Comparison of ENCODE assay signal across 26 cellular contexts in genomic region chr17:78641243-78641642, GRCh38.
"Had no signal": no experiment of that assay in that cellular context is flagged by ENCODE, and none has a peak within 500 bp of the region (broad histone marks: within the 10 kb centered on the region; RNA-seq: fewer than 3 reads in every experiment).

No MANE protein-coding gene starts in this region.

- ATAC-seq: activated CD4-positive, CD25-positive, alpha-beta regulatory T cell treated with anti-CD3 and anti-CD28 coated beads, Interleukin-2, amount 50 U/mL, for 24 hours; gastroesophageal sphincter; left colon; stimulated activated effector memory CD8-positive, alpha-beta T cell treated with anti-CD3 and anti-CD28 coated beads, Interleukin-12 subunit alpha, Interleukin-12 subunit beta, amount 100 ng/mL, for 72 hours had no signal

- H3K9me3 Mint-ChIP-seq: activated CD4-positive, alpha-beta memory T cell treated with anti-CD3 and anti-CD28 coated beads, Interleukin-2, amount 10 ng/mL, durations not matched to agents 7 days and 5 days; activated CD4-positive, alpha-beta T cell treated with anti-CD3 and anti-CD28 coated beads, Interleukin-2, amount 10 ng/mL, durations not matched to agents 7 days and 5 days; activated T-cell treated with anti-CD3 and anti-CD28 coated beads, Interleukin-2, amount 50 U/mL, for 24 hours; nephron progenitor cell; stimulated activated effector memory CD8-positive, alpha-beta T cell treated with anti-CD3 and anti-CD28 coated beads, Interleukin-12 subunit alpha, Interleukin-12 subunit beta, amount 100 ng/mL, for 72 hours; stimulated activated naive CD8-positive, alpha-beta T cell treated with anti-CD3 and anti-CD28 coated beads, Interleukin-15, Interleukin-2, amounts not matched to agents 100 ng/mL and 50 ng/mL, for 24 hours; type B pancreatic cell had no signal

- H3K4me3 Mint-ChIP-seq: activated CD4-positive, alpha-beta memory T cell treated with anti-CD3 and anti-CD28 coated beads, Interleukin-2, amount 10 ng/mL, durations not matched to agents 7 days and 5 days; activated CD4-positive, alpha-beta T cell treated with anti-CD3 and anti-CD28 coated beads, Interleukin-2, amount 10 ng/mL, durations not matched to agents 7 days and 5 days; activated naive CD8-positive, alpha-beta T cell; activated T-cell treated with anti-CD3 and anti-CD28 coated beads, Interleukin-2, amount 50 U/mL, for 24 hours; nephron progenitor cell; stimulated activated effector memory CD8-positive, alpha-beta T cell treated with anti-CD3 and anti-CD28 coated beads, Interleukin-12 subunit alpha, Interleukin-12 subunit beta, amount 100 ng/mL, for 72 hours; stimulated activated naive CD8-positive, alpha-beta T cell treated with anti-CD3 and anti-CD28 coated beads, Interleukin-15, Interleukin-2, amounts not matched to agents 100 ng/mL and 50 ng/mL, for 24 hours; type B pancreatic cell had no signal

- H3K4me1 ChIP-seq: gastroesophageal sphincter had no signal

- H2AFZ ChIP-seq: hepatocyte had no signal

- DNase-seq: activated CD4-positive, alpha-beta memory T cell treated with anti-CD3 and anti-CD28 coated beads, Interleukin-2, amount 10 ng/mL, durations not matched to agents 7 days and 5 days; activated CD4-positive, alpha-beta T cell treated with anti-CD3 and anti-CD28 coated beads, Interleukin-2, amount 10 ng/mL, durations not matched to agents 7 days and 5 days; activated CD8-positive, alpha-beta memory T cell treated with anti-CD3 and anti-CD28 coated beads, Interleukin-2, amount 50 U/mL, for 48 hours; activated T-cell treated with anti-CD3 and anti-CD28 coated beads, Interleukin-2, amount 50 U/mL, for 24 hours; anterior cingulate cortex; effector memory CD4-positive, alpha-beta T cell; kidney; left colon; mammary epithelial cell; nephron progenitor cell; ovary; stimulated activated CD4-positive, alpha-beta T cell treated with anti-CD3 and anti-CD28 coated beads, Interleukin-4, amount 100 ng/mL, for 24 hours; T-helper 1 cell; T1000; WERI-Rb-1 had no signal

- H3K9me3 ChIP-seq: gastroesophageal sphincter, ovary, right atrium auricular region, thoracic aorta had no signal

- H3K79me2 ChIP-seq: hepatocyte had no signal

- FAIRE-seq: colon, kidney had no signal

- H3K36me3 ChIP-seq: gastroesophageal sphincter, ovary, right atrium auricular region, thoracic aorta, WERI-Rb-1 had no signal

- H3K4me3 ChIP-seq: dorsolateral prefrontal cortex, gastroesophageal sphincter, hepatocyte, ovary, right atrium auricular region, thoracic aorta had no signal

- H3K27ac ChIP-seq: dorsolateral prefrontal cortex, gastroesophageal sphincter, hepatocyte, ovary, right atrium auricular region, thoracic aorta, WERI-Rb-1 had no signal

- H3K36me3 Mint-ChIP-seq: stimulated activated effector memory CD8-positive, alpha-beta T cell treated with anti-CD3 and anti-CD28 coated beads, Interleukin-12 subunit alpha, Interleukin-12 subunit beta, amount 100 ng/mL, for 72 hours; type B pancreatic cell had no signal

- H3K4me2 ChIP-seq: hepatocyte had no signal

- H3K27me3 ChIP-seq: dorsolateral prefrontal cortex, gastroesophageal sphincter, hepatocyte, ovary, right atrium auricular region had no signal

- H3K27me3 Mint-ChIP-seq: activated naive CD8-positive, alpha-beta T cell; activated T-cell treated with anti-CD3 and anti-CD28 coated beads, Interleukin-2, amount 50 U/mL, for 24 hours had no signal

- H3K27ac Mint-ChIP-seq: activated CD4-positive, alpha-beta memory T cell treated with anti-CD3 and anti-CD28 coated beads, Interleukin-2, amount 10 ng/mL, durations not matched to agents 7 days and 5 days; activated naive CD8-positive, alpha-beta T cell; activated T-cell treated with anti-CD3 and anti-CD28 coated beads, Interleukin-2, amount 50 U/mL, for 24 hours; nephron progenitor cell; stimulated activated effector memory CD8-positive, alpha-beta T cell treated with anti-CD3 and anti-CD28 coated beads, Interleukin-12 subunit alpha, Interleukin-12 subunit beta, amount 100 ng/mL, for 72 hours; stimulated activated naive CD8-positive, alpha-beta T cell treated with anti-CD3 and anti-CD28 coated beads, Interleukin-15, Interleukin-2, amounts not matched to agents 100 ng/mL and 50 ng/mL, for 24 hours; type B pancreatic cell had no signal
